Comparison of ENCODE assay signal across 1 cellular context in the genomic region with DNA sequence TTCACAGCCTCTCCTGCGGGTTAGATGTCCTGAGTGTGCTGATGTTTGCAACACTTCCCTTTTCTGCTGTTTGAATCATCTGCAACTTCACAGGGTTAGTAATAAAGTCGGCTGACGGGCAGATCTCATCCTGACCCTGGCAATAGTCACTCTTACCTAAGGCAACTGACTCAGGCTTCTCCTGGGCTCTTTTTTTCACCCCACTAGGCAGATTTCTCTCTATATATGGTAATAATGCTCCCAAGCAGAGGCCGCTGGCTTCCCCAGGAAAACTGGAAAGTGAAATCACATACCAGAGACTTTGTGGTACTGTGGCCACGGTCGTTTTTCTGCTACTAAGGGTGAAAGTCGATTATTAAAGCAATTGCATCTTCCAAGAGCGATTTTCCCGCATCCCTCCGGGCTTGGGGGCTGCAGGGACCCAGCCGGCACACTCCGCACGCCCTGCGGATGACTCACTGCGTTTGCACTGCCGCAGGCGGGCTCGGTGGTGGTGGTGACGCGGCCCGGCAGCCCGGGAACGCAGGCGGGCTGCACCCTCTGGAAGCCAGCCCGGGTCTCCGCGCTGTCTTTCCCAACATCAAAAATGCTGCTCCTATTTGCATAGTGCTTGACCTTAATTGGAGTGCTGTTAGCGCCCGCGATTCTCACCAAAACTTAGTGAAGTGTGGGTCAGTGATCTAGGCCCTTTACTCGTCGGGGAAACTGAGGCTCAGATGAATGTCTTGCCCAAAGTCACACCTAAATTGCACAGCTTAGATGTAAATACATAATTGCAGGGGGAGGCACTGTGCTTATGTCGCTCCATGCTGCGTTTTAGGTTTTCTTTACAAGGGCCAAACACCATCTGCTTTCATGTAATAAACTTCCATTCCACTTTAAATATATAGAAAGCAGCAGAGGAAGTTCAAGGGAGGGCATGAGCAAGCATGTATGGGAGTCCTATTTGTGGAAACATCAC.
TF ChIP-seq lines count a peak whose summit lies in the region.

No MANE protein-coding gene starts in this region.

TF ChIP-seq in K562, 482 proteins besides CTCF, POLR2A, EP300 and RAD21 (continued from another document and continues in another):
- TF ChIP-seq, protein P1, sequence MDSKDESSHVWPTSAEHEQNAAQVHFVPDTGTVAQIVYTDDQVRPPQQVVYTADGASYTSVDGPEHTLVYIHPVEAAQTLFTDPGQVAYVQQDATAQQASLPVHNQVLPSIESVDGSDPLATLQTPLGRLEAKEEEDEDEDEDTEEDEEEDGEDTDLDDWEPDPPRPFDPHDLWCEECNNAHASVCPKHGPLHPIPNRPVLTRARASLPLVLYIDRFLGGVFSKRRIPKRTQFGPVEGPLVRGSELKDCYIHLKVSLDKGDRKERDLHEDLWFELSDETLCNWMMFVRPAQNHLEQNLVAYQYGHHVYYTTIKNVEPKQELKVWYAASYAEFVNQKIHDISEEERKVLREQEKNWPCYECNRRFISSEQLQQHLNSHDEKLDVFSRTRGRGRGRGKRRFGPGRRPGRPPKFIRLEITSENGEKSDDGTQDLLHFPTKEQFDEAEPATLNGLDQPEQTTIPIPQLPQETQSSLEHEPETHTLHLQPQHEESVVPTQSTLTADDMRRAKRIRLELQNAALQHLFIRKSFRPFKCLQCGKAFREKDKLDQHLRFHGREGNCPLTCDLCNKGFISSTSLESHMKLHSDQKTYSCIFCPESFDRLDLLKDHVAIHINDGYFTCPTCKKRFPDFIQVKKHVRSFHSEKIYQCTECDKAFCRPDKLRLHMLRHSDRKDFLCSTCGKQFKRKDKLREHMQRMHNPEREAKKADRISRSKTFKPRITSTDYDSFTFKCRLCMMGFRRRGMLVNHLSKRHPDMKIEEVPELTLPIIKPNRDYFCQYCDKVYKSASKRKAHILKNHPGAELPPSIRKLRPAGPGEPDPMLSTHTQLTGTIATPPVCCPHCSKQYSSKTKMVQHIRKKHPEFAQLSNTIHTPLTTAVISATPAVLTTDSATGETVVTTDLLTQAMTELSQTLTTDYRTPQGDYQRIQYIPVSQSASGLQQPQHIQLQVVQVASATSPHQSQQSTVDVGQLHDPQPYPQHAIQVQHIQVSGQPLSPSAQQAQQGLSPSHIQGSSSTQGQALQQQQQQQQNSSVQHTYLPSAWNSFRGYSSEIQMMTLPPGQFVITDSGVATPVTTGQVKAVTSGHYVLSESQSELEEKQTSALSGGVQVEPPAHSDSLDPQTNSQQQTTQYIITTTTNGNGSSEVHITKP (IDR thresholded peaks at IDR 0.05; ENCODE audit: partially characterized antibody) = no peak
- TF ChIP-seq, protein P2, sequence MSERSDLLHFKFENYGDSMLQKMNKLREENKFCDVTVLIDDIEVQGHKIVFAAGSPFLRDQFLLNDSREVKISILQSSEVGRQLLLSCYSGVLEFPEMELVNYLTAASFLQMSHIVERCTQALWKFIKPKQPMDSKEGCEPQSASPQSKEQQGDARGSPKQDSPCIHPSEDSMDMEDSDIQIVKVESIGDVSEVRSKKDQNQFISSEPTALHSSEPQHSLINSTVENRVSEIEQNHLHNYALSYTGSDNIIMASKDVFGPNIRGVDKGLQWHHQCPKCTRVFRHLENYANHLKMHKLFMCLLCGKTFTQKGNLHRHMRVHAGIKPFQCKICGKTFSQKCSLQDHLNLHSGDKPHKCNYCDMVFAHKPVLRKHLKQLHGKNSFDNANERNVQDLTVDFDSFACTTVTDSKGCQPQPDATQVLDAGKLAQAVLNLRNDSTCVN (CRISPR knock-in tag; IDR thresholded peaks at IDR 0.05) = no peak
- no peak for TF ChIP-seq GATA2 (CRISPR knock-in tag; IDR thresholded peaks at IDR 0.05)
- TF ChIP-seq SAFB2 (IDR thresholded peaks at IDR 0.05; ENCODE audit: borderline replicate concordance, low read depth, low read length, severe bottlenecking) = no peak
- no peak for TF ChIP-seq PCBP2 (IDR thresholded peaks at IDR 0.05; ENCODE audit: low read depth, low read length, poor library complexity, severe bottlenecking)
- no peak for TF ChIP-seq SUPT5H (IDR thresholded peaks at IDR 0.05)
- TF ChIP-seq BACH1 (tag; IDR thresholded peaks at IDR 0.05) = peak; percentile 39; the same call in 1 of the 2 replicates
- no peak for TF ChIP-seq ILK (tag; IDR thresholded peaks at IDR 0.05; ENCODE audit: borderline replicate concordance, low read depth)
- 0 out of 2 replicates have a peak, but pooled peaks have one; percentile 18 for TF ChIP-seq ZNF24 (IDR thresholded peaks at IDR 0.05)
- TF ChIP-seq BRD4 (IDR thresholded peaks at IDR 0.05) = no peak
- no peak for TF ChIP-seq SOX6 (IDR thresholded peaks at IDR 0.05)
- no peak for TF ChIP-seq SIRT6 (IDR thresholded peaks at IDR 0.05; ENCODE audit: low read depth, low read length)
- TF ChIP-seq ZNF384 (IDR thresholded peaks at IDR 0.05; ENCODE audit: low read depth, low read length) = 0 out of 2 replicates have a peak, but pooled peaks have one; percentile 21
- TF ChIP-seq TSC22D4 (tag; IDR thresholded peaks at IDR 0.05) = no peak
- TF ChIP-seq MAFG (tag; conservative IDR thresholded peaks at IDR 0.05) = no peak
- TF ChIP-seq, protein P3, sequence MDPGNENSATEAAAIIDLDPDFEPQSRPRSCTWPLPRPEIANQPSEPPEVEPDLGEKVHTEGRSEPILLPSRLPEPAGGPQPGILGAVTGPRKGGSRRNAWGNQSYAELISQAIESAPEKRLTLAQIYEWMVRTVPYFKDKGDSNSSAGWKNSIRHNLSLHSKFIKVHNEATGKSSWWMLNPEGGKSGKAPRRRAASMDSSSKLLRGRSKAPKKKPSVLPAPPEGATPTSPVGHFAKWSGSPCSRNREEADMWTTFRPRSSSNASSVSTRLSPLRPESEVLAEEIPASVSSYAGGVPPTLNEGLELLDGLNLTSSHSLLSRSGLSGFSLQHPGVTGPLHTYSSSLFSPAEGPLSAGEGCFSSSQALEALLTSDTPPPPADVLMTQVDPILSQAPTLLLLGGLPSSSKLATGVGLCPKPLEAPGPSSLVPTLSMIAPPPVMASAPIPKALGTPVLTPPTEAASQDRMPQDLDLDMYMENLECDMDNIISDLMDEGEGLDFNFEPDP (CRISPR knock-in tag; IDR thresholded peaks at IDR 0.05) = no peak
- TF ChIP-seq CSDE1 (IDR thresholded peaks at IDR 0.05) = no peak
- TF ChIP-seq SREBF1 (IDR thresholded peaks at IDR 0.05; ENCODE audit: borderline replicate concordance, low read depth, low read length) = no peak
- peak; percentile 80 for TF ChIP-seq BHLHE40 (IDR thresholded peaks at IDR 0.05; ENCODE audit: low read length)
- no peak for TF ChIP-seq KLF16 (IDR thresholded peaks at IDR 0.05)
- no peak for TF ChIP-seq NCOR1 (IDR thresholded peaks at IDR 0.05)
- TF ChIP-seq ZBTB1 (CRISPR knock-in tag; IDR thresholded peaks at IDR 0.05; ENCODE audit: borderline replicate concordance, low read depth) = no peak
- TF ChIP-seq SRSF3 (IDR thresholded peaks at IDR 0.05; ENCODE audit: insufficient read depth, low read length) = no peak
- no peak for TF ChIP-seq HEY1 (CRISPR knock-in tag; IDR thresholded peaks at IDR 0.05; ENCODE audit: borderline replicate concordance)
- peak; percentile 91 for TF ChIP-seq FOSL1 (tag; conservative IDR thresholded peaks at IDR 0.05)
- TF ChIP-seq NR2C1 (IDR thresholded peaks at IDR 0.05) = no peak
- no peak for TF ChIP-seq NR2C1 (tag; IDR thresholded peaks at IDR 0.05)
- TF ChIP-seq, protein P4, sequence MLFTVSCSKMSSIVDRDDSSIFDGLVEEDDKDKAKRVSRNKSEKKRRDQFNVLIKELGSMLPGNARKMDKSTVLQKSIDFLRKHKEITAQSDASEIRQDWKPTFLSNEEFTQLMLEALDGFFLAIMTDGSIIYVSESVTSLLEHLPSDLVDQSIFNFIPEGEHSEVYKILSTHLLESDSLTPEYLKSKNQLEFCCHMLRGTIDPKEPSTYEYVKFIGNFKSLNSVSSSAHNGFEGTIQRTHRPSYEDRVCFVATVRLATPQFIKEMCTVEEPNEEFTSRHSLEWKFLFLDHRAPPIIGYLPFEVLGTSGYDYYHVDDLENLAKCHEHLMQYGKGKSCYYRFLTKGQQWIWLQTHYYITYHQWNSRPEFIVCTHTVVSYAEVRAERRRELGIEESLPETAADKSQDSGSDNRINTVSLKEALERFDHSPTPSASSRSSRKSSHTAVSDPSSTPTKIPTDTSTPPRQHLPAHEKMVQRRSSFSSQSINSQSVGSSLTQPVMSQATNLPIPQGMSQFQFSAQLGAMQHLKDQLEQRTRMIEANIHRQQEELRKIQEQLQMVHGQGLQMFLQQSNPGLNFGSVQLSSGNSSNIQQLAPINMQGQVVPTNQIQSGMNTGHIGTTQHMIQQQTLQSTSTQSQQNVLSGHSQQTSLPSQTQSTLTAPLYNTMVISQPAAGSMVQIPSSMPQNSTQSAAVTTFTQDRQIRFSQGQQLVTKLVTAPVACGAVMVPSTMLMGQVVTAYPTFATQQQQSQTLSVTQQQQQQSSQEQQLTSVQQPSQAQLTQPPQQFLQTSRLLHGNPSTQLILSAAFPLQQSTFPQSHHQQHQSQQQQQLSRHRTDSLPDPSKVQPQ (CRISPR knock-in tag; IDR thresholded peaks at IDR 0.05; ENCODE audit: borderline replicate concordance) = no peak
- TF ChIP-seq ZBTB7A (IDR thresholded peaks at IDR 0.05; ENCODE audit: borderline replicate concordance, control insufficient read depth, low read depth, low read length) = peak; percentile 90; the same call in 1 of the 2 replicates
- peak; percentile 50 for TF ChIP-seq HMGN3 (IDR thresholded peaks at IDR 0.05; ENCODE audit: borderline replicate concordance, extremely low read depth, insufficient read length, low read depth, low read length)
- TF ChIP-seq, protein P5, sequence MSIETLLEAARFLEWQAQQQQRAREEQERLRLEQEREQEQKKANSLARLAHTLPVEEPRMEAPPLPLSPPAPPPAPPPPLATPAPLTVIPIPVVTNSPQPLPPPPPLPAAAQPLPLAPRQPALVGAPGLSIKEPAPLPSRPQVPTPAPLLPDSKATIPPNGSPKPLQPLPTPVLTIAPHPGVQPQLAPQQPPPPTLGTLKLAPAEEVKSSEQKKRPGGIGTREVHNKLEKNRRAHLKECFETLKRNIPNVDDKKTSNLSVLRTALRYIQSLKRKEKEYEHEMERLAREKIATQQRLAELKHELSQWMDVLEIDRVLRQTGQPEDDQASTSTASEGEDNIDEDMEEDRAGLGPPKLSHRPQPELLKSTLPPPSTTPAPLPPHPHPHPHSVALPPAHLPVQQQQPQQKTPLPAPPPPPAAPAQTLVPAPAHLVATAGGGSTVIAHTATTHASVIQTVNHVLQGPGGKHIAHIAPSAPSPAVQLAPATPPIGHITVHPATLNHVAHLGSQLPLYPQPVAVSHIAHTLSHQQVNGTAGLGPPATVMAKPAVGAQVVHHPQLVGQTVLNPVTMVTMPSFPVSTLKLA (conservative IDR thresholded peaks at IDR 0.05) = peak in 1 of 2 experiments; percentile 27; a peak in 1 of 4 replicates
- no peak for TF ChIP-seq NR2F6 (CRISPR knock-in tag; IDR thresholded peaks at IDR 0.05)
- TF ChIP-seq, protein P6, sequence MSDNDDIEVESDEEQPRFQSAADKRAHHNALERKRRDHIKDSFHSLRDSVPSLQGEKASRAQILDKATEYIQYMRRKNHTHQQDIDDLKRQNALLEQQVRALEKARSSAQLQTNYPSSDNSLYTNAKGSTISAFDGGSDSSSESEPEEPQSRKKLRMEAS (CRISPR knock-in tag; IDR thresholded peaks at IDR 0.05) = 0 out of 2 replicates have a peak, but pooled peaks have one; percentile 28
- TF ChIP-seq ZNF408 (CRISPR knock-in tag; IDR thresholded peaks at IDR 0.05; ENCODE audit: low read depth) = no peak
- peak; percentile 67; the same call in 1 of the 2 replicates for TF ChIP-seq SMARCA4 (IDR thresholded peaks at IDR 0.05)
- TF ChIP-seq MECOM (CRISPR knock-in tag; IDR thresholded peaks at IDR 0.05) = no peak
- TF ChIP-seq, protein P7, sequence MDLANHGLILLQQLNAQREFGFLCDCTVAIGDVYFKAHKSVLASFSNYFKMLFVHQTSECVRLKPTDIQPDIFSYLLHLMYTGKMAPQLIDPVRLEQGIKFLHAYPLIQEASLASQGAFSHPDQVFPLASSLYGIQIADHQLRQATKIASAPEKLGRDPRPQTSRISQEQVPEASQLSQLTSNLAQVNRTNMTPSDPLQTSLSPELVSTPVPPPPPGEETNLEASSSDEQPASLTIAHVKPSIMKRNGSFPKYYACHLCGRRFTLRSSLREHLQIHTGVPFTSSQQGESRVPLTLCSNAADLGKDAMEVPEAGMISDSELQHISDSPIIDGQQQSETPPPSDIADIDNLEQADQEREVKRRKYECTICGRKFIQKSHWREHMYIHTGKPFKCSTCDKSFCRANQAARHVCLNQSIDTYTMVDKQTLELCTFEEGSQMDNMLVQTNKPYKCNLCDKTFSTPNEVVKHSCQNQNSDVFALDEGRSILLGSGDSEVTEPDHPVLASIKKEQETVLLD (IDR thresholded peaks at IDR 0.05) = peak; percentile 13; the same call in 1 of the 2 replicates
- TF ChIP-seq SMAD3 (CRISPR knock-in tag; conservative IDR thresholded peaks at IDR 0.05) = no peak
- no peak for TF ChIP-seq NCOA6 (IDR thresholded peaks at IDR 0.05)
- peak in 1 of 2 experiments; percentile 77; a peak in 1 of 4 replicates for TF ChIP-seq SRF (CRISPR knock-in tag; IDR thresholded peaks at IDR 0.05)
- no peak for TF ChIP-seq RHOXF2B (CRISPR knock-in tag; conservative IDR thresholded peaks at IDR 0.05)
- TF ChIP-seq, protein P8, sequence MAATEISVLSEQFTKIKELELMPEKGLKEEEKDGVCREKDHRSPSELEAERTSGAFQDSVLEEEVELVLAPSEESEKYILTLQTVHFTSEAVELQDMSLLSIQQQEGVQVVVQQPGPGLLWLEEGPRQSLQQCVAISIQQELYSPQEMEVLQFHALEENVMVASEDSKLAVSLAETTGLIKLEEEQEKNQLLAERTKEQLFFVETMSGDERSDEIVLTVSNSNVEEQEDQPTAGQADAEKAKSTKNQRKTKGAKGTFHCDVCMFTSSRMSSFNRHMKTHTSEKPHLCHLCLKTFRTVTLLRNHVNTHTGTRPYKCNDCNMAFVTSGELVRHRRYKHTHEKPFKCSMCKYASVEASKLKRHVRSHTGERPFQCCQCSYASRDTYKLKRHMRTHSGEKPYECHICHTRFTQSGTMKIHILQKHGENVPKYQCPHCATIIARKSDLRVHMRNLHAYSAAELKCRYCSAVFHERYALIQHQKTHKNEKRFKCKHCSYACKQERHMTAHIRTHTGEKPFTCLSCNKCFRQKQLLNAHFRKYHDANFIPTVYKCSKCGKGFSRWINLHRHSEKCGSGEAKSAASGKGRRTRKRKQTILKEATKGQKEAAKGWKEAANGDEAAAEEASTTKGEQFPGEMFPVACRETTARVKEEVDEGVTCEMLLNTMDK (IDR thresholded peaks at IDR 0.05; ENCODE audit: borderline replicate concordance, insufficient read depth, low read depth, low read length, poor library complexity, severe bottlenecking) = no peak
- TF ChIP-seq ZNF507 (tag; conservative IDR thresholded peaks at IDR 0.05) = no peak
- TF ChIP-seq HDAC1 (IDR thresholded peaks at IDR 0.05) = 0 out of 4 replicates have a peak, but pooled peaks of 1 of the 2 experiments have one; percentile 28
- TF ChIP-seq, protein P9, sequence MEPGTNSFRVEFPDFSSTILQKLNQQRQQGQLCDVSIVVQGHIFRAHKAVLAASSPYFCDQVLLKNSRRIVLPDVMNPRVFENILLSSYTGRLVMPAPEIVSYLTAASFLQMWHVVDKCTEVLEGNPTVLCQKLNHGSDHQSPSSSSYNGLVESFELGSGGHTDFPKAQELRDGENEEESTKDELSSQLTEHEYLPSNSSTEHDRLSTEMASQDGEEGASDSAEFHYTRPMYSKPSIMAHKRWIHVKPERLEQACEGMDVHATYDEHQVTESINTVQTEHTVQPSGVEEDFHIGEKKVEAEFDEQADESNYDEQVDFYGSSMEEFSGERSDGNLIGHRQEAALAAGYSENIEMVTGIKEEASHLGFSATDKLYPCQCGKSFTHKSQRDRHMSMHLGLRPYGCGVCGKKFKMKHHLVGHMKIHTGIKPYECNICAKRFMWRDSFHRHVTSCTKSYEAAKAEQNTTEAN (CRISPR knock-in tag; IDR thresholded peaks at IDR 0.05) = no peak
- no peak for TF ChIP-seq ZNF717 (CRISPR knock-in tag; IDR thresholded peaks at IDR 0.05)
- TF ChIP-seq ZSCAN29 (IDR thresholded peaks at IDR 0.05) = no peak
- no peak for TF ChIP-seq WHSC1 (IDR thresholded peaks at IDR 0.05; ENCODE audit: low read length)
- no peak for TF ChIP-seq CC2D1A (IDR thresholded peaks at IDR 0.05)
- TF ChIP-seq ZNF143 (CRISPR knock-in tag; IDR thresholded peaks at IDR 0.05) = no peak
